3 cellular contexts compared by ENCODE assay signal in the genomic region with DNA sequence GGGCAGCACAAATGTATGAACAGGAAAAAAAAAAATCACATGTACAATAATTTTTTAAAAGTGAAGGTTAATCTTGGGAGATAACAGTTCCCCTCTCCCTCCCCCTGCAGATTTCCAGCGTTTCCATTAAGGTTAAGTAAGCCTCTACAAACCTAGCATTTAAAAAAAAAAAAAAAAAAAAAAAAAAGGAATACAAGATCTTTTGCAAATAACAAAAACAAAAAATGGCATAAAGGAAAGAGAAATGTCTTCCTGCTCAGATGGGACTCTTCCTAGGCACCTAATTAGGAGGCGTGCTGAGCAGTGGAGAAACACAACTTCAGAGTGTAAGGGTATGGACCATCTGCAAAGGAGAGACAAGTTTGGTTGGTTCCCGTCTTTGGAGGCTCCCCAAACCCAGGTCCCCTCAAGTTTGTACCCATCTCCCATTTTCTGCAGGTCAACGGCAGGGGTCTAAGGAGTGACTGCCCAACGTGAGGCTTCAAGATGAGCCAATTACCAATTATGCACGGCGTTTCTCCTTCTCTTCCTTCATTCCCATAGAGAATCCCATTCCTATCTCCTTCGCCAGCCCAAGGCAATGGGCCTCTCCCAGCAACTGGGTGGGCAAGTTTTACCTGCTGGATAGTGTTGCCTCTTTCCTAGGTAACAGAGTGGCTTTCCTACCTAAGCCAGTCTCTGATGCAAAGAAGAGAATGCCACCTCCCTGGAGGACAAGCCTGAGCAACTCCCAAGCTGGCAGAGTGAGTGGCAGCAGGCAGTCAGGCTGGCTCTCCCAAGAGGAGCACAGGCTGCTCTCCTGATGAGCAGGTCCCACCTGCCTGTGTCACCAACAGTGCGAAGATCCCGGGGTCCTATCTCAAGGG.
TF ChIP-seq lines count a peak whose summit lies in the region.

No MANE protein-coding gene starts in this region.

TF ChIP-seq in SK-N-SH, 30 proteins besides CTCF, POLR2A, EP300 and RAD21:
- TF ChIP-seq RCOR1 (IDR thresholded peaks at IDR 0.05; ENCODE audit: low read length), result no peak

TF ChIP-seq in SK-N-SH treated with all-trans-retinoic acid at 6 μM for 48 hours, 23 proteins besides CTCF, POLR2A, EP300 and RAD21:
- TF ChIP-seq ZNF565 (CRISPR knock-in tag; conservative IDR thresholded peaks at IDR 0.05; ENCODE audit: low read depth) (no peak), PPARA (CRISPR knock-in tag; IDR thresholded peaks at IDR 0.05; ENCODE audit: borderline replicate concordance) (no peak), ZFP3 (CRISPR knock-in tag; IDR thresholded peaks at IDR 0.05) (no peak), ZNF70 (CRISPR knock-in tag; IDR thresholded peaks at IDR 0.05) (no peak), BACH2 (CRISPR knock-in tag; IDR thresholded peaks at IDR 0.05; ENCODE audit: borderline replicate concordance) (no peak), ISL1 (CRISPR knock-in tag; IDR thresholded peaks at IDR 0.05) (no peak)
- TF ChIP-seq, protein P1, sequence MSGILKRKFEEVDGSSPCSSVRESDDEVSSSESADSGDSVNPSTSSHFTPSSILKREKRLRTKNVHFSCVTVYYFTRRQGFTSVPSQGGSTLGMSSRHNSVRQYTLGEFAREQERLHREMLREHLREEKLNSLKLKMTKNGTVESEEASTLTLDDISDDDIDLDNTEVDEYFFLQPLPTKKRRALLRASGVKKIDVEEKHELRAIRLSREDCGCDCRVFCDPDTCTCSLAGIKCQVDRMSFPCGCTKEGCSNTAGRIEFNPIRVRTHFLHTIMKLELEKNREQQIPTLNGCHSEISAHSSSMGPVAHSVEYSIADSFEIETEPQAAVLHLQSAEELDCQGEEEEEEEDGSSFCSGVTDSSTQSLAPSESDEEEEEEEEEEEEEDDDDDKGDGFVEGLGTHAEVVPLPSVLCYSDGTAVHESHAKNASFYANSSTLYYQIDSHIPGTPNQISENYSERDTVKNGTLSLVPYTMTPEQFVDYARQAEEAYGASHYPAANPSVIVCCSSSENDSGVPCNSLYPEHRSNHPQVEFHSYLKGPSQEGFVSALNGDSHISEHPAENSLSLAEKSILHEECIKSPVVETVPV (CRISPR knock-in tag; IDR thresholded peaks at IDR 0.05), result no peak
- TF ChIP-seq, protein P2, sequence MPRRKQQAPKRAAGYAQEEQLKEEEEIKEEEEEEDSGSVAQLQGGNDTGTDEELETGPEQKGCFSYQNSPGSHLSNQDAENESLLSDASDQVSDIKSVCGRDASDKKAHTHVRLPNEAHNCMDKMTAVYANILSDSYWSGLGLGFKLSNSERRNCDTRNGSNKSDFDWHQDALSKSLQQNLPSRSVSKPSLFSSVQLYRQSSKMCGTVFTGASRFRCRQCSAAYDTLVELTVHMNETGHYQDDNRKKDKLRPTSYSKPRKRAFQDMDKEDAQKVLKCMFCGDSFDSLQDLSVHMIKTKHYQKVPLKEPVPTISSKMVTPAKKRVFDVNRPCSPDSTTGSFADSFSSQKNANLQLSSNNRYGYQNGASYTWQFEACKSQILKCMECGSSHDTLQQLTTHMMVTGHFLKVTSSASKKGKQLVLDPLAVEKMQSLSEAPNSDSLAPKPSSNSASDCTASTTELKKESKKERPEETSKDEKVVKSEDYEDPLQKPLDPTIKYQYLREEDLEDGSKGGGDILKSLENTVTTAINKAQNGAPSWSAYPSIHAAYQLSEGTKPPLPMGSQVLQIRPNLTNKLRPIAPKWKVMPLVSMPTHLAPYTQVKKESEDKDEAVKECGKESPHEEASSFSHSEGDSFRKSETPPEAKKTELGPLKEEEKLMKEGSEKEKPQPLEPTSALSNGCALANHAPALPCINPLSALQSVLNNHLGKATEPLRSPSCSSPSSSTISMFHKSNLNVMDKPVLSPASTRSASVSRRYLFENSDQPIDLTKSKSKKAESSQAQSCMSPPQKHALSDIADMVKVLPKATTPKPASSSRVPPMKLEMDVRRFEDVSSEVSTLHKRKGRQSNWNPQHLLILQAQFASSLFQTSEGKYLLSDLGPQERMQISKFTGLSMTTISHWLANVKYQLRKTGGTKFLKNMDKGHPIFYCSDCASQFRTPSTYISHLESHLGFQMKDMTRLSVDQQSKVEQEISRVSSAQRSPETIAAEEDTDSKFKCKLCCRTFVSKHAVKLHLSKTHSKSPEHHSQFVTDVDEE (CRISPR knock-in tag; IDR thresholded peaks at IDR 0.05), result no peak

TF ChIP-seq in endothelial cell of umbilical vein, 7 proteins besides CTCF, POLR2A, EP300 and RAD21:
- TF ChIP-seq, protein P3, sequence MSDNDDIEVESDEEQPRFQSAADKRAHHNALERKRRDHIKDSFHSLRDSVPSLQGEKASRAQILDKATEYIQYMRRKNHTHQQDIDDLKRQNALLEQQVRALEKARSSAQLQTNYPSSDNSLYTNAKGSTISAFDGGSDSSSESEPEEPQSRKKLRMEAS (IDR thresholded peaks at IDR 0.05; ENCODE audit: insufficient read depth, insufficient read length), result no peak
- no peak for TF ChIP-seq FOS (IDR thresholded peaks at IDR 0.05; ENCODE audit: borderline replicate concordance, insufficient read depth, low read length)
TF ChIP-seq in endothelial cell of umbilical vein: peak in this region for 0.
